In genomic region chr2:108635630-108636354, GRCh38 we compare ENCODE assay signal across 10 cellular contexts.
DNase-seq lines count a peak whose midpoint lies in the region; ATAC-seq and TF ChIP-seq lines count a peak whose summit lies in the region.
"Had no signal": no experiment of that assay in that cellular context is flagged by ENCODE, and none has a peak within 500 bp of the region (broad histone marks: within the 10 kb centered on the region; RNA-seq: fewer than 3 reads in every experiment).

No MANE protein-coding gene starts in this region.

- no peak for TF ChIP-seq EP300 in tibial nerve (IDR thresholded peaks at IDR 0.05)

- DNase-seq in Panc1 (ENCODE audit: low read depth, low spot score) = no peak
- DNase-seq in left lobe of liver (ENCODE audit: low spot score) = peak; percentile 62
- DNase-seq in DMS153 (lab: John Stamatoyannopoulos, UW) = no peak
- DNase-seq in tibial nerve (ENCODE audit: low spot score in 2 of 2) = no peak
- DNase-seq in activated naive CD4-positive, alpha-beta T cell treated with anti-CD3 and anti-CD28 coated beads for 36 hours = no peak

- no peaks in the 10 kb centered on the region for H3K27me3 Mint-ChIP-seq in activated naive CD4-positive, alpha-beta T cell treated with anti-CD3 and anti-CD28 coated beads for 36 hours (ENCODE audit: low read depth)

- H3K4me3 Mint-ChIP-seq in activated naive CD4-positive, alpha-beta T cell treated with anti-CD3 and anti-CD28 coated beads for 36 hours = no peak overlapping the region
- H3K4me3 Mint-ChIP-seq: H9 had no signal

- H3K4me1 Mint-ChIP-seq in activated naive CD4-positive, alpha-beta T cell treated with anti-CD3 and anti-CD28 coated beads for 36 hours (ENCODE audit: low read depth) = peaks cover 53% of the 10 kb centered on the region

- H3K27me3 ChIP-seq in Panc1 (ENCODE audit: control insufficient read depth, insufficient read depth, low read length) (no peaks in the 10 kb centered on the region), tibial nerve (no peaks in the 10 kb centered on the region)
- H3K27me3 ChIP-seq: BLaER1 had no signal

- no peaks in the 10 kb centered on the region for H3K9me3 ChIP-seq in Panc1 (ENCODE audit: control insufficient read depth, insufficient read depth, low read depth, low read length)
- no peaks in the 10 kb centered on the region for H3K9me3 ChIP-seq in tibial nerve
- H3K9me3 ChIP-seq: BLaER1 had no signal

- H3K4me3 ChIP-seq in Panc1 (ENCODE audit: low read depth in 2 of 2, low read length in 2 of 2) = peak overlapping the region in 1 of 2 experiments; percentile 4; a peak in 2 of 4 replicates
- H3K4me3 ChIP-seq in tibial nerve = no peak overlapping the region
- H3K4me3 ChIP-seq: BLaER1 had no signal

- TF ChIP-seq CTCF in C4-2B (conservative IDR thresholded peaks at IDR 0.05) (no peak), Panc1 (IDR thresholded peaks at IDR 0.05) (no peak), tibial nerve (IDR thresholded peaks at IDR 0.05) (no peak)

- CTCF ChIA-PET in Panc1 (lab: Charles Lee) = interaction anchor here (0.6 to 3.4 kb wide), 11 partner anchors 9 to 52 kb away, joined by 3 to 26 read pairs (median 5); no protein-coding TSS in a partner anchor
- CTCF ChIA-PET in activated naive CD4-positive, alpha-beta T cell treated with anti-CD3 and anti-CD28 coated beads for 36 hours (lab: Charles Lee) = interaction anchor here (0.7 to 6.3 kb wide), 19 partner anchors 12 to 287 kb away, joined by 3 to 147 read pairs (median 4); no protein-coding TSS in a partner anchor

- in situ Hi-C loops in Panc1 (cut with HindIII; ENCODE audit: low pct_unique_long_range_greater_than_20kb, low sequenced_read_pairs) = no loop called here

- no peak for TF ChIP-seq POLR2A in tibial nerve (IDR thresholded peaks at IDR 0.05)

- no TSS peak for BruUV-seq in Panc1 (replicated peaks; lab: Mats Ljungman, UMichigan)

- no peaks in the 10 kb centered on the region for H3K36me3 Mint-ChIP-seq in activated naive CD4-positive, alpha-beta T cell treated with anti-CD3 and anti-CD28 coated beads for 36 hours (ENCODE audit: low read depth)

- H3K27ac ChIP-seq in C4-2B = peak overlapping the region; percentile 84
- peak overlapping the region; percentile 81 for H3K27ac ChIP-seq in Panc1 (ENCODE audit: low read length)
- peak overlapping the region in 2 of 4 donors; percentile 69 to 78 for H3K27ac ChIP-seq in tibial nerve
- H3K27ac ChIP-seq: BLaER1 had no signal

- H3K36me3 ChIP-seq in Panc1 (ENCODE audit: control insufficient read depth, insufficient read depth, low read length) (no peaks in the 10 kb centered on the region), tibial nerve (no peaks in the 10 kb centered on the region)
- H3K36me3 ChIP-seq: BLaER1 had no signal

- H3K4me1 ChIP-seq in Panc1 (ENCODE audit: control insufficient read depth, insufficient read depth, low read length) (peaks cover 77% of the 10 kb centered on the region), tibial nerve (peaks cover 0 to 88% (median 39%) of the 10 kb centered on the region in 4 donors)

- intact Hi-C loops in Panc1 (cut with micrococcal nuclease; ENCODE audit: unreplicated experiment) = loop anchor here (2.0 kb wide), 2 partner anchors 29 to 39 kb away; no protein-coding TSS in a partner anchor
- intact Hi-C loops in activated naive CD4-positive, alpha-beta T cell treated with anti-CD3 and anti-CD28 coated beads for 36 hours (cut with micrococcal nuclease) = loop anchor here (1.0 to 5.0 kb wide), 4 partner anchors 28 to 285 kb away; partner anchors contain the start of gene GCC2

- peak; percentile 7 for ATAC-seq in GM21526 (IDR thresholded peaks at IDR 0.05; ENCODE audit: low FRiP score, unreplicated experiment)
- peak; percentile 73 for ATAC-seq in Panc1
- ATAC-seq in left lobe of liver = peak; percentile 68
- ATAC-seq in GM21529 (IDR thresholded peaks at IDR 0.05; ENCODE audit: unreplicated experiment) = no peak

- 71 to 72% methylated on average over 13 of the region's 13 CpGs for WGBS in tibial nerve, 2 donors

- no peak overlapping the region for H3K27ac Mint-ChIP-seq in activated naive CD4-positive, alpha-beta T cell treated with anti-CD3 and anti-CD28 coated beads for 36 hours

- no peaks in the 10 kb centered on the region for H3K9me3 Mint-ChIP-seq in activated naive CD4-positive, alpha-beta T cell treated with anti-CD3 and anti-CD28 coated beads for 36 hours
- H3K9me3 Mint-ChIP-seq: H9 had no signal

- POLR2A ChIA-PET in Panc1 (lab: Charles Lee) = interaction anchor here (0.6 to 1.0 kb wide), 3 partner anchors 19 to 34 kb away, joined by 3 read pairs; no protein-coding TSS in a partner anchor
